14 cellular contexts compared by ENCODE assay signal in the genomic region with DNA sequence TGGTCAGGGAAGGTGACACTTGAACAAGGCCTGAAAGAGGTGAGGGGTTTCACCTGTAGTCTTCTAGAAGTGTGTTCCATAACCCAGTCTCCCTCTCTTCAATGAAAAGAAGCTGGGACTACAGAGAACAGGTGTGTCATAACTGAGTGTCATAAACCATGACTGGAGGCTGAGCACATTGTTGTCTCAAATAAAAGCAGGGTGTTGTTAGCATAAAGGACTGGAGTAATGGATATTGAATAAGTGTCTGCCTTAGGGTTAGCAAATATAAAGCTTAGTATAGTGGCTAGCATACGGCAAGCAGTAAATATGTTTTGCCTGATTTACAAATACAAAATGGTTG.
DNase-seq lines count a peak whose midpoint lies in the region; ATAC-seq, FAIRE-seq and TF ChIP-seq lines count a peak whose summit lies in the region.
"Had no signal": no experiment of that assay in that cellular context is flagged by ENCODE, and none has a peak within 500 bp of the region (broad histone marks: within the 10 kb centered on the region; RNA-seq: fewer than 3 reads in every experiment).

No MANE protein-coding gene starts in this region.

- intact Hi-C loops in HepG2 (cut with micrococcal nuclease; ENCODE audit: unreplicated experiment) (no loop called here), upper lobe of right lung (cut with DNase I) (no loop called here)

- TF ChIP-seq RAD21 in liver (IDR thresholded peaks at IDR 0.05) (no peak), HepG2 (CRISPR knock-in tag; IDR thresholded peaks at IDR 0.05) (no peak)

- H3K4me3 ChIP-seq in liver (ENCODE audit: low read depth in 1 of 3, low read length in 3 of 3) (no peak overlapping the region), HepG2 (replicated peaks in 1 of 3; ENCODE audit: insufficient read depth in 1 of 3, low read depth in 2 of 3, low read length in 3 of 3) (no peak overlapping the region), epithelial cell of esophagus (ENCODE audit: low read length) (no peak overlapping the region), upper lobe of right lung (no peak overlapping the region)

- H3K4me1 ChIP-seq in liver (ENCODE audit: control insufficient read depth in 4 of 4, insufficient read depth in 4 of 4, low read length in 3 of 4) (peaks cover 0 to 33% (median 30%) of the 10 kb centered on the region in 4 donors), HepG2 (ENCODE audit: insufficient read depth, low read length) (peaks cover 23% of the 10 kb centered on the region), upper lobe of right lung (peaks cover 25% of the 10 kb centered on the region)

- ATAC-seq in HepG2 = no peak
- ATAC-seq in upper lobe of right lung = peak; percentile 52
- no peak for ATAC-seq in HG02840 (IDR thresholded peaks at IDR 0.05; ENCODE audit: low FRiP score, unreplicated experiment)
- ATAC-seq: stimulated activated naive B cell treated with anti-CD40 and anti-IgM and Interleukin-4, amounts not matched to agents 10 μg/mL and 1 μg/mL and 100 μg/mL, for 72 hours had no signal

- H4K20me1 ChIP-seq in HepG2 (ENCODE audit: insufficient read depth, low read length) = no peaks in the 10 kb centered on the region

- no peak overlapping the region for H2AFZ ChIP-seq in HepG2 (ENCODE audit: low read length)

- CTCF ChIA-PET in HepG2 (lab: Yijun Ruan, JAX; ENCODE audit: low intra/inter-chr PET ratio, low total read pairs) = no interaction called here

- no peaks in the 10 kb centered on the region for H3K9me3 ChIP-seq in liver (ENCODE audit: control insufficient read depth in 4 of 4, low read length in 3 of 4)
- no peaks in the 10 kb centered on the region for H3K9me3 ChIP-seq in HepG2 (ENCODE audit: low read length)
- no peaks in the 10 kb centered on the region for H3K9me3 ChIP-seq in upper lobe of right lung

- H3K36me3 ChIP-seq in liver (ENCODE audit: control insufficient read depth in 4 of 4, insufficient read depth in 3 of 4, low read depth in 1 of 4, low read length in 3 of 4) = no peaks in the 10 kb centered on the region
- no peaks in the 10 kb centered on the region for H3K36me3 ChIP-seq in HepG2 (replicated peaks in 1 of 2; ENCODE audit: control insufficient read depth in 1 of 2, insufficient read depth in 2 of 2, low read length in 2 of 2)
- H3K36me3 ChIP-seq in upper lobe of right lung = no peaks in the 10 kb centered on the region

- no TSS peak for BruUV-seq in HepG2 (replicated peaks; lab: Mats Ljungman, UMichigan)

- no peak for TF ChIP-seq POLR2A in HepG2 (IDR thresholded peaks at IDR 0.05; ENCODE audit: insufficient read depth in 1 of 2, low read depth in 2 of 2, low read length in 2 of 2)

- POLR2A ChIA-PET in HepG2 (lab: Yijun Ruan, JAX) = interaction anchor here (0.9 kb wide), 1 partner anchor 124 kb away, joined by 3 read pairs; the partner anchor contains the start of gene C1orf52

- DNase-seq in HepG2 (ENCODE audit: low spot score) (no peak), NCI-H510A (lab: John Stamatoyannopoulos, UW) (peak; percentile 80), epithelial cell of esophagus (ENCODE audit: low read depth) (peak; percentile 70), upper lobe of right lung (no peak), cerebellum (ENCODE audit: low spot score) (no peak)
- DNase-seq in stimulated activated naive CD4-positive, alpha-beta T cell treated with Interleukin-2 at 50 U/mL for 16 hours (lab: John Stamatoyannopoulos, UW) = no peak
- DNase-seq: activated B cell treated with CpG ODN at 0.5 μM for 24 hours; activated effector memory CD4-positive, alpha-beta T cell treated with anti-CD3 and anti-CD28 coated beads, Interleukin-2, amount 50 U/mL, for 16 hours; mesendoderm; NCI-H1048; OCI-M1; stimulated activated naive B cell treated with anti-CD40 and anti-IgM and Interleukin-4, amounts not matched to agents 10 μg/mL and 1 μg/mL and 100 μg/mL, for 72 hours had no signal

- TF ChIP-seq CTCF in liver (IDR thresholded peaks at IDR 0.05; ENCODE audit: low read depth, low read length, missing input control) = no peak
- no peak for TF ChIP-seq CTCF in HepG2 (CRISPR knock-in tag; IDR thresholded peaks at IDR 0.05)
- no peak for TF ChIP-seq CTCF in epithelial cell of esophagus (IDR thresholded peaks at IDR 0.05; ENCODE audit: insufficient read depth, low read depth, low read length, missing control alignments)
- TF ChIP-seq CTCF in upper lobe of right lung (IDR thresholded peaks at IDR 0.05) = no peak

- no peak overlapping the region for H3K4me2 ChIP-seq in HepG2 (ENCODE audit: low read depth, low read length)

- TF ChIP-seq EP300 in HepG2 (IDR thresholded peaks at IDR 0.05; ENCODE audit: low read depth in 2 of 2, low read length in 2 of 2) (no peak), HepG2 (CRISPR knock-in tag; IDR thresholded peaks at IDR 0.05; ENCODE audit: borderline replicate concordance) (no peak)

- H3K27me3 ChIP-seq in liver (ENCODE audit: control insufficient read depth in 4 of 4, insufficient read depth in 4 of 4, low read length in 3 of 4) = no peaks in the 10 kb centered on the region
- peaks cover 0 to 3% of the 10 kb centered on the region in 2 experiments; a peak in 1 of 5 replicates for H3K27me3 ChIP-seq in HepG2 (ENCODE audit: control insufficient read depth in 1 of 2, insufficient read depth in 2 of 2, low read length in 2 of 2)
- H3K27me3 ChIP-seq in upper lobe of right lung = no peaks in the 10 kb centered on the region

- no peak for FAIRE-seq in HepG2 (lab: Jason Lieb, UNC)

- H3K9ac ChIP-seq in liver (ENCODE audit: low read depth in 1 of 2, low read length in 2 of 2) = no peak overlapping the region
- no peak overlapping the region for H3K9ac ChIP-seq in HepG2 (ENCODE audit: insufficient read depth, low read depth, low read length)

- in situ Hi-C loops in HepG2 (cut with HindIII; ENCODE audit: extremely low pct_ligation_motif_present, low pct_unique_long_range_greater_than_20kb) = no loop called here

- H3K27ac ChIP-seq in liver (ENCODE audit: low read depth in 1 of 2, low read length in 2 of 2) (no peak overlapping the region), HepG2 (ENCODE audit: extremely low read length, insufficient read depth, low read length) (no peak overlapping the region), upper lobe of right lung (peak overlapping the region; percentile 73)

- no peaks in the 10 kb centered on the region for H3K79me2 ChIP-seq in HepG2 (ENCODE audit: insufficient read depth, low read length)

- WGBS in liver = 92% methylated on average over 1 of the region's 1 CpG
- WGBS in HepG2 (ENCODE audit: low lambda C conversion rate) = 8% methylated on average over 1 of the region's 1 CpG

TF ChIP-seq in liver, 16 proteins besides CTCF, POLR2A, EP300 and RAD21 (continues in another document):
- TF ChIP-seq, protein P1, sequence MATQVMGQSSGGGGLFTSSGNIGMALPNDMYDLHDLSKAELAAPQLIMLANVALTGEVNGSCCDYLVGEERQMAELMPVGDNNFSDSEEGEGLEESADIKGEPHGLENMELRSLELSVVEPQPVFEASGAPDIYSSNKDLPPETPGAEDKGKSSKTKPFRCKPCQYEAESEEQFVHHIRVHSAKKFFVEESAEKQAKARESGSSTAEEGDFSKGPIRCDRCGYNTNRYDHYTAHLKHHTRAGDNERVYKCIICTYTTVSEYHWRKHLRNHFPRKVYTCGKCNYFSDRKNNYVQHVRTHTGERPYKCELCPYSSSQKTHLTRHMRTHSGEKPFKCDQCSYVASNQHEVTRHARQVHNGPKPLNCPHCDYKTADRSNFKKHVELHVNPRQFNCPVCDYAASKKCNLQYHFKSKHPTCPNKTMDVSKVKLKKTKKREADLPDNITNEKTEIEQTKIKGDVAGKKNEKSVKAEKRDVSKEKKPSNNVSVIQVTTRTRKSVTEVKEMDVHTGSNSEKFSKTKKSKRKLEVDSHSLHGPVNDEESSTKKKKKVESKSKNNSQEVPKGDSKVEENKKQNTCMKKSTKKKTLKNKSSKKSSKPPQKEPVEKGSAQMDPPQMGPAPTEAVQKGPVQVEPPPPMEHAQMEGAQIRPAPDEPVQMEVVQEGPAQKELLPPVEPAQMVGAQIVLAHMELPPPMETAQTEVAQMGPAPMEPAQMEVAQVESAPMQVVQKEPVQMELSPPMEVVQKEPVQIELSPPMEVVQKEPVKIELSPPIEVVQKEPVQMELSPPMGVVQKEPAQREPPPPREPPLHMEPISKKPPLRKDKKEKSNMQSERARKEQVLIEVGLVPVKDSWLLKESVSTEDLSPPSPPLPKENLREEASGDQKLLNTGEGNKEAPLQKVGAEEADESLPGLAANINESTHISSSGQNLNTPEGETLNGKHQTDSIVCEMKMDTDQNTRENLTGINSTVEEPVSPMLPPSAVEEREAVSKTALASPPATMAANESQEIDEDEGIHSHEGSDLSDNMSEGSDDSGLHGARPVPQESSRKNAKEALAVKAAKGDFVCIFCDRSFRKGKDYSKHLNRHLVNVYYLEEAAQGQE (IDR thresholded peaks at IDR 0.05) = no peak
- TF ChIP-seq YY1 (IDR thresholded peaks at IDR 0.05) = peak; percentile 8

TF ChIP-seq in HepG2, 621 proteins besides CTCF, POLR2A, EP300 and RAD21 (continues in another document):
- TF ChIP-seq ZNF431 (CRISPR knock-in tag; IDR thresholded peaks at IDR 0.05; ENCODE audit: borderline replicate concordance, low read depth) (no peak), MAFK (conservative IDR thresholded peaks at IDR 0.05 in 1 of 2, IDR thresholded peaks at IDR 0.05 in 1 of 2; ENCODE audit: low read length in 2 of 2) (no peak), ETV6 (CRISPR knock-in tag; conservative IDR thresholded peaks at IDR 0.05) (no peak), ZNF790 (CRISPR knock-in tag; IDR thresholded peaks at IDR 0.05; ENCODE audit: borderline replicate concordance) (no peak), ZNF350 (CRISPR knock-in tag; IDR thresholded peaks at IDR 0.05; ENCODE audit: borderline replicate concordance, low read depth) (no peak), ZNF326 (CRISPR knock-in tag; IDR thresholded peaks at IDR 0.05; ENCODE audit: borderline replicate concordance) (no peak), DMAP1 (CRISPR knock-in tag; IDR thresholded peaks at IDR 0.05) (no peak)

Comparison
In these comparisons a context has a peak if more than half of its experiments do, and no peak if none do; other contexts are left out.
1. DNase-seq: peak in NCI-H510A (single experiment) and epithelial cell of esophagus (single experiment); none in HepG2 (single experiment), upper lobe of right lung (single experiment), cerebellum (single experiment) and stimulated activated naive CD4-positive, alpha-beta T cell treated with Interleukin-2 at 50 U/mL for 16 hours (single experiment).